27 cellular contexts compared by ENCODE assay signal in genomic region chr2:53247986-53248735, GRCh38.
DNase-seq lines count a peak whose midpoint lies in the region; ATAC-seq and TF ChIP-seq lines count a peak whose summit lies in the region.
"Had no signal": no experiment of that assay in that cellular context is flagged by ENCODE, and none has a peak within 500 bp of the region (broad histone marks: within the 10 kb centered on the region; RNA-seq: fewer than 3 reads in every experiment).

No MANE protein-coding gene starts in this region.

- no peak for TF ChIP-seq EP300 in SK-N-SH (IDR thresholded peaks at IDR 0.05; ENCODE audit: borderline replicate concordance in 1 of 2, low read depth in 1 of 2, low read length in 1 of 2)
- TF ChIP-seq EP300 in neural cell (conservative IDR thresholded peaks at IDR 0.05; ENCODE audit: poor library complexity, severe bottlenecking): peak; percentile 97

- H3K9ac ChIP-seq in SK-N-SH: no peak overlapping the region
- no peak overlapping the region for H3K9ac ChIP-seq in neural cell (ENCODE audit: low read length)

- H2AFZ ChIP-seq in SK-N-SH (ENCODE audit: low read depth): peak overlapping the region; percentile 67; the same call in 1 of the 2 replicates
- no peak overlapping the region for H2AFZ ChIP-seq in neural cell (ENCODE audit: low read depth, low read length)
- H2AFZ ChIP-seq: PC-9 had no signal

- no peaks in the 10 kb centered on the region for H3K79me2 ChIP-seq in SK-N-SH (ENCODE audit: insufficient read depth)
- no peaks in the 10 kb centered on the region for H3K79me2 ChIP-seq in neural cell (replicated peaks; ENCODE audit: insufficient read depth, low read length)

- H3K36me3 Mint-ChIP-seq in HFFc6 (ENCODE audit: low read depth): no peaks in the 10 kb centered on the region
- H3K36me3 Mint-ChIP-seq: CD14-positive monocyte had no signal

- no peaks in the 10 kb centered on the region; a peak in 1 of 4 replicates for H3K4me1 ChIP-seq in SK-N-SH (ENCODE audit: control insufficient read depth in 1 of 2, insufficient read depth in 2 of 2, low read depth in 1 of 2, low read length in 1 of 2)
- peaks cover 11% of the 10 kb centered on the region for H3K4me1 ChIP-seq in left ventricle myocardium inferior
- H3K4me1 ChIP-seq: BE2C had no signal

- H3K9me3 Mint-ChIP-seq in HFFc6: no peaks in the 10 kb centered on the region

- POLR2A ChIA-PET in SK-N-SH (lab: Yijun Ruan, JAX): no interaction called here

- intact Hi-C loops in left ventricle myocardium inferior (cut with micrococcal nuclease): no loop called here

- H3K4me2 ChIP-seq in SK-N-SH (peak overlapping the region; percentile 51; the same call in 1 of the 2 replicates), neural cell (ENCODE audit: low read length) (peak overlapping the region; percentile 30)
- H3K4me2 ChIP-seq: PC-9 had no signal

- no peak for DNase-seq in SK-N-SH
- DNase-seq in HFFc6: no peak
- DNase-seq in left ventricle myocardium inferior: no peak
- no peak for DNase-seq in middle frontal gyrus (ENCODE audit: extremely low spot score, low spot score)
- DNase-seq: ACHN; BE2C; CD8-positive, alpha-beta memory T cell; DMS 273 treated with DMSO at 0.1 percent for 48 hours; DMS79; EL; GDM1; GOT3; HCEC 1CT; KBM-7; MM.1S; NCI-H2029; NCI-H446; NCI-H524 treated with DMSO at 0.1 percent for 48 hours; PC-9; SHP77 had no signal

- ATAC-seq in SK-N-SH treated with all-trans-retinoic acid at 6 μM for 48 hours (no peak), HG02970 (IDR thresholded peaks at IDR 0.05; ENCODE audit: low FRiP score, unreplicated experiment) (no peak), HG02610 (IDR thresholded peaks at IDR 0.05; ENCODE audit: unreplicated experiment) (no peak)
- ATAC-seq: GM12878 had no signal

- peak overlapping the region; percentile 82 for H3K4me3 Mint-ChIP-seq in HFFc6
- H3K4me3 Mint-ChIP-seq: CD14-positive monocyte; CD8-positive, alpha-beta memory T cell had no signal

- H4K20me1 ChIP-seq in SK-N-SH (ENCODE audit: insufficient read depth): no peaks in the 10 kb centered on the region
- no peaks in the 10 kb centered on the region for H4K20me1 ChIP-seq in neural cell (ENCODE audit: insufficient read depth)

- TF ChIP-seq CTCF in SK-N-SH (IDR thresholded peaks at IDR 0.05) (no peak), HFFc6 (IDR thresholded peaks at IDR 0.05) (no peak), left ventricle myocardium inferior (IDR thresholded peaks at IDR 0.05; ENCODE audit: borderline replicate concordance) (no peak), neural cell (IDR thresholded peaks at IDR 0.05; ENCODE audit: poor library complexity, severe bottlenecking) (no peak)

- H3K27me3 ChIP-seq in SK-N-SH (ENCODE audit: insufficient read depth): no peaks in the 10 kb centered on the region
- H3K27me3 ChIP-seq in left ventricle myocardium inferior (ENCODE audit: low read depth): no peaks in the 10 kb centered on the region
- H3K27me3 ChIP-seq in neural cell (ENCODE audit: insufficient read depth, low read depth, low read length): no peaks in the 10 kb centered on the region
- H3K27me3 ChIP-seq: BE2C had no signal

- no peak for TF ChIP-seq RAD21 in SK-N-SH (IDR thresholded peaks at IDR 0.05; ENCODE audit: low read length)
- TF ChIP-seq RAD21 in neural cell (conservative IDR thresholded peaks at IDR 0.05): no peak

- H3K4me3 ChIP-seq in SK-N-SH (ENCODE audit: low read depth in 2 of 2, low read length in 1 of 2) (no peak overlapping the region), left ventricle myocardium inferior (no peak overlapping the region), neural cell (ENCODE audit: low read length) (no peak overlapping the region)
- H3K4me3 ChIP-seq: GM12878, PC-9 had no signal

- CTCF ChIA-PET in SK-N-SH (lab: Yijun Ruan, JAX): no interaction called here

- H3K9me3 ChIP-seq in SK-N-SH: no peaks in the 10 kb centered on the region
- H3K9me3 ChIP-seq in left ventricle myocardium inferior (replicated peaks): no peaks in the 10 kb centered on the region
- H3K9me3 ChIP-seq in neural cell (ENCODE audit: low read length): no peaks in the 10 kb centered on the region
- H3K9me3 ChIP-seq: BE2C had no signal

- 26% methylated on average over 6 of the region's 6 CpGs for WGBS in SK-N-SH (ENCODE audit: low lambda C conversion rate)

- H3K27me3 Mint-ChIP-seq in HFFc6 (ENCODE audit: insufficient read depth): no peaks in the 10 kb centered on the region
- H3K27me3 Mint-ChIP-seq: CD8-positive, alpha-beta memory T cell had no signal

- H3K27ac Mint-ChIP-seq in HFFc6: no peak overlapping the region; the same call in 1 of the 2 replicates
- H3K27ac Mint-ChIP-seq: CD14-positive monocyte; CD8-positive, alpha-beta memory T cell had no signal

- H3K27ac ChIP-seq in SK-N-SH (ENCODE audit: low read depth in 2 of 2, low read length in 1 of 2): no peak overlapping the region
- peak overlapping the region; percentile 70 for H3K27ac ChIP-seq in left ventricle myocardium inferior (replicated peaks)
- no peak overlapping the region for H3K27ac ChIP-seq in neural cell (ENCODE audit: low read length)
- H3K27ac ChIP-seq: 22Rv1, PC-9 had no signal

- no peaks in the 10 kb centered on the region for H3F3A ChIP-seq in SK-N-SH (replicated peaks; ENCODE audit: insufficient read depth)
- H3F3A ChIP-seq in neural cell (ENCODE audit: insufficient read depth, low read length, poor library complexity, severe bottlenecking): no peaks in the 10 kb centered on the region

- H3K36me3 ChIP-seq in SK-N-SH (replicated peaks in 1 of 2; ENCODE audit: control insufficient read depth in 1 of 2, insufficient read depth in 2 of 2, low read length in 1 of 2): no peaks in the 10 kb centered on the region
- H3K36me3 ChIP-seq in left ventricle myocardium inferior: no peaks in the 10 kb centered on the region
- no peaks in the 10 kb centered on the region for H3K36me3 ChIP-seq in neural cell (ENCODE audit: insufficient read depth, low read length)
- H3K36me3 ChIP-seq: BE2C had no signal

- peaks cover 42% of the 10 kb centered on the region for H3K4me1 Mint-ChIP-seq in HFFc6 (ENCODE audit: low read depth)
- H3K4me1 Mint-ChIP-seq: CD14-positive monocyte had no signal

- no peaks in the 10 kb centered on the region for H3K9me2 ChIP-seq in SK-N-SH
- no peaks in the 10 kb centered on the region for H3K9me2 ChIP-seq in neural cell (ENCODE audit: insufficient read depth, low read length)

TF ChIP-seq in SK-N-SH, 30 proteins besides CTCF, POLR2A, EP300 and RAD21 (continues in another document):
- TF ChIP-seq MXI1 (IDR thresholded peaks at IDR 0.05; ENCODE audit: low read depth, low read length) (no peak), NRF1 (IDR thresholded peaks at IDR 0.05; ENCODE audit: low read depth, low read length) (no peak), IRF3 (IDR thresholded peaks at IDR 0.05; ENCODE audit: low read depth, low read length) (no peak), RCOR1 (IDR thresholded peaks at IDR 0.05; ENCODE audit: low read length) (no peak), ELF1 (IDR thresholded peaks at IDR 0.05) (no peak)

TF ChIP-seq in SK-N-SH treated with all-trans-retinoic acid at 6 μM for 48 hours, 23 proteins besides CTCF, POLR2A, EP300 and RAD21 (continues in another document):
- no peak for TF ChIP-seq POU6F1 (CRISPR knock-in tag; IDR thresholded peaks at IDR 0.05; ENCODE audit: borderline replicate concordance, low read depth)
- no peak for TF ChIP-seq ISL1 (CRISPR knock-in tag; IDR thresholded peaks at IDR 0.05)
- TF ChIP-seq ZC3H10 (CRISPR knock-in tag; IDR thresholded peaks at IDR 0.05): no peak
- TF ChIP-seq BACH2 (CRISPR knock-in tag; IDR thresholded peaks at IDR 0.05; ENCODE audit: borderline replicate concordance): no peak

TF ChIP-seq in neural cell, 6 proteins besides CTCF, POLR2A, EP300 and RAD21:
- TF ChIP-seq REST (IDR thresholded peaks at IDR 0.05; ENCODE audit: borderline replicate concordance) (peak; percentile 49), POLR2AphosphoS5 (IDR thresholded peaks at IDR 0.05) (peak; percentile 80), SMC3 (conservative IDR thresholded peaks at IDR 0.05; ENCODE audit: poor library complexity) (no peak)
TF ChIP-seq in neural cell: peak in this region for 2.
